8 cellular contexts compared by ENCODE assay signal in genomic region chr17:17570207-17570797, GRCh38. TPM values are rescaled to one million over a fixed set of nuclear protein-coding genes. Genes with fewer than 3 reads are reported as not detected.
A peak's percentile ranks its signal among the peaks of the same experiment; 100 is the strongest.
DNase-seq lines count a peak whose midpoint lies in the region; ATAC-seq and TF ChIP-seq lines count a peak whose summit lies in the region.

No MANE protein-coding gene starts in this region.

- POLR2A ChIA-PET in Panc1 (lab: Charles Lee), result no interaction called here

- no peaks in the 10 kb centered on the region for H3K27me3 ChIP-seq in Panc1 (ENCODE audit: control insufficient read depth, insufficient read depth, low read length)

- no TSS peak for BruUV-seq in Panc1 (replicated peaks; lab: Mats Ljungman, UMichigan)

- no peak overlapping the region for H3K27ac ChIP-seq in Panc1 (ENCODE audit: low read length)

- CTCF ChIA-PET in Panc1 (lab: Charles Lee), result interaction anchor here (1.4 kb wide), 1 partner anchor 73 kb away, joined by 7 read pairs; the partner anchor contains the start of gene RASD1

- TF ChIP-seq CTCF in Panc1 (IDR thresholded peaks at IDR 0.05) (no peak; the same call in 1 of the 2 replicates), fibroblast of pulmonary artery (IDR thresholded peaks at IDR 0.05; ENCODE audit: low read length, missing control alignments) (peak; percentile 39), retinal pigment epithelial cell (conservative IDR thresholded peaks at IDR 0.05; ENCODE audit: low read depth, low read length) (peak; percentile 57)

- intact Hi-C loops in Panc1 (cut with micrococcal nuclease; ENCODE audit: unreplicated experiment), result loop anchor here (5.0 kb wide), 1 partner anchor 213 kb away; no protein-coding TSS in a partner anchor

- H3K9me3 ChIP-seq in Panc1 (ENCODE audit: control insufficient read depth, insufficient read depth, low read depth, low read length), result no peaks in the 10 kb centered on the region

- no peak overlapping the region for H3K4me3 ChIP-seq in Panc1 (ENCODE audit: low read depth in 2 of 2, low read length in 2 of 2)
- no peak overlapping the region for H3K4me3 ChIP-seq in fibroblast of pulmonary artery (replicated peaks; ENCODE audit: low read depth, low read length)
- H3K4me3 ChIP-seq in retinal pigment epithelial cell (ENCODE audit: low read length), result no peak overlapping the region

- peak; percentile 41 to 73 (median 53) for DNase-seq in NCI-H1417 (lab: John Stamatoyannopoulos, UW)
- DNase-seq in NCI-H1417 treated with DMSO at 0.1 percent for 48 hours (lab: John Stamatoyannopoulos, UW), result no peak
- DNase-seq in Panc1 (ENCODE audit: low read depth, low spot score), result no peak
- DNase-seq in fibroblast of pulmonary artery (ENCODE audit: low read depth), result peak; percentile 36
- DNase-seq in retinal pigment epithelial cell (ENCODE audit: low read depth), result no peak
- no peak for DNase-seq in GOT3 (lab: John Stamatoyannopoulos, UW)

- no peaks in the 10 kb centered on the region for H3K36me3 ChIP-seq in Panc1 (ENCODE audit: control insufficient read depth, insufficient read depth, low read length)

- H3K4me1 ChIP-seq in Panc1 (ENCODE audit: control insufficient read depth, insufficient read depth, low read length), result no peaks in the 10 kb centered on the region

- in situ Hi-C loops in Panc1 (cut with HindIII; ENCODE audit: low pct_unique_long_range_greater_than_20kb, low sequenced_read_pairs), result no loop called here

- ATAC-seq in Panc1 (peak; percentile 85), HG02759 (IDR thresholded peaks at IDR 0.05; ENCODE audit: unreplicated experiment) (no peak), GM18858 (IDR thresholded peaks at IDR 0.05; ENCODE audit: unreplicated experiment) (no peak)

RNA-seq across cellular contexts. Expression of gene PEMT, which starts 21.2 kb away (rescaled TPM):
- 27.0 TPM for total RNA-seq in Panc1 (2021; ENCODE audit: unreplicated experiment)
- 45.1 TPM for polyA plus RNA-seq in Panc1 (2012; ENCODE audit: insufficient read length)

Comparison
In these comparisons a context has a peak if more than half of its experiments do, and no peak if none do; other contexts are left out.
1. DNase-seq: peak in NCI-H1417 (3 of 3) and fibroblast of pulmonary artery (single experiment); none in NCI-H1417 treated with DMSO at 0.1 percent for 48 hours (single experiment), Panc1 (single experiment), retinal pigment epithelial cell (single experiment) and GOT3 (single experiment).